In genomic region chr17:45143767-45144198, GRCh38 we compare ENCODE assay signal across 8 cellular contexts. TPM values are rescaled to one million over a fixed set of nuclear protein-coding genes. Genes with fewer than 3 reads are reported as not detected.
DNase-seq lines count a peak whose midpoint lies in the region; ATAC-seq and TF ChIP-seq lines count a peak whose summit lies in the region.
"Had no signal": no experiment of that assay in that cellular context is flagged by ENCODE, and none has a peak within 500 bp of the region (broad histone marks: within the 10 kb centered on the region; RNA-seq: fewer than 3 reads in every experiment).

No MANE protein-coding gene starts in this region.

- WGBS in body of pancreas, 2 donors = 38 to 40% methylated on average over 19 to 21 of the region's 21 CpGs

- no peaks in the 10 kb centered on the region for H3K36me3 Mint-ChIP-seq in IgD-negative memory B cell

- H3K4me1 Mint-ChIP-seq in IgD-negative memory B cell = peaks cover 8 to 26% (median 21%) of the 10 kb centered on the region in 3 donors

- H3K9me3 ChIP-seq in body of pancreas = no peaks in the 10 kb centered on the region
- no peaks in the 10 kb centered on the region for H3K9me3 ChIP-seq in iPS-15b (ENCODE audit: control insufficient read depth, insufficient read depth, low read length)
- H3K9me3 ChIP-seq in gastrocnemius medialis = no peaks in the 10 kb centered on the region

- H3K9ac ChIP-seq in iPS-15b (ENCODE audit: low read depth, low read length) = no peak overlapping the region

- H3K9me3 Mint-ChIP-seq in IgD-negative memory B cell = no peaks in the 10 kb centered on the region

- TF ChIP-seq POLR2A in body of pancreas (IDR thresholded peaks at IDR 0.05) (peak in 1 of 3 donors; percentile 25), gastrocnemius medialis (IDR thresholded peaks at IDR 0.05) (no peak)

- H3K27me3 ChIP-seq in body of pancreas (no peaks in the 10 kb centered on the region), iPS-15b (ENCODE audit: control insufficient read depth, insufficient read depth, low read length) (no peaks in the 10 kb centered on the region), gastrocnemius medialis (no peaks in the 10 kb centered on the region)

- H3K4me3 Mint-ChIP-seq in IgD-negative memory B cell = peak overlapping the region; percentile 78 to 92 (median 84)

- H3K27ac ChIP-seq in body of pancreas (peak overlapping the region; percentile 20 to 86 (median 66)), gastrocnemius medialis (peak overlapping the region; percentile 84 to 90 (median 89))
- H3K27ac ChIP-seq: VCaP had no signal

- DNase-seq in body of pancreas = peak; percentile 63 to 77 (median 70)
- DNase-seq in gastrocnemius medialis = peak; percentile 75 to 87
- DNase-seq in NCI-H2196 (lab: John Stamatoyannopoulos, UW; ENCODE audit: unreplicated experiment) = no peak
- no peak for DNase-seq in OCI-M2 (lab: John Stamatoyannopoulos, UW; ENCODE audit: unreplicated experiment)

- peaks cover 39% of the 10 kb centered on the region for H3K4me1 ChIP-seq in body of pancreas
- H3K4me1 ChIP-seq in iPS-15b (ENCODE audit: control insufficient read depth, insufficient read depth, low read length) = peaks cover 5% of the 10 kb centered on the region
- peaks cover 16 to 24% of the 10 kb centered on the region in 2 donors for H3K4me1 ChIP-seq in gastrocnemius medialis

- ATAC-seq in body of pancreas = no peak
- peak; percentile 8 to 12 for ATAC-seq in gastrocnemius medialis
- no peak for ATAC-seq in HG03039 (IDR thresholded peaks at IDR 0.05; ENCODE audit: unreplicated experiment)

- no peak overlapping the region for H3K4me3 ChIP-seq in body of pancreas
- peak overlapping the region; percentile 58 for H3K4me3 ChIP-seq in iPS-15b (ENCODE audit: low read depth, low read length)
- H3K4me3 ChIP-seq in gastrocnemius medialis = peak overlapping the region; percentile 61 to 78 (median 64)

- H3K27ac Mint-ChIP-seq in IgD-negative memory B cell = peak overlapping the region; percentile 63 to 80 (median 71)

- in situ Hi-C loops in gastrocnemius medialis (cut with MboI; ENCODE audit: low sequenced_read_pairs in 4 of 4) = loop anchor here in 2 of 4 donors (5.0 to 25.0 kb wide), 2 partner anchors 54 to 231 kb away; partner anchors contain the start of gene GFAP (in 1 of the 2)

- H3K36me3 ChIP-seq in body of pancreas (replicated peaks in 1 of 2; ENCODE audit: insufficient read depth in 1 of 2, low read depth in 2 of 2) = no peaks in the 10 kb centered on the region
- H3K36me3 ChIP-seq in iPS-15b (ENCODE audit: control insufficient read depth, insufficient read depth, low read length) = no peaks in the 10 kb centered on the region
- H3K36me3 ChIP-seq in gastrocnemius medialis = no peaks in the 10 kb centered on the region

- no peaks in the 10 kb centered on the region for H3K27me3 Mint-ChIP-seq in IgD-negative memory B cell

- TF ChIP-seq CTCF in body of pancreas (IDR thresholded peaks at IDR 0.05) (no peak), gastrocnemius medialis (IDR thresholded peaks at IDR 0.05 in 4 of 5, conservative IDR thresholded peaks at IDR 0.05 in 1 of 5) (no peak)

- intact Hi-C loops in body of pancreas (cut with DNase I) = no loop called here
- intact Hi-C loops in gastrocnemius medialis (cut with DNase I; ENCODE audit: low total_unique reads) = no loop called here

RNA-seq across cellular contexts. Expression of gene HEXIM1, which starts 4.5 kb away (rescaled TPM):
- polyA plus RNA-seq in IgD-negative memory B cell = 3.6 TPM
- total RNA-seq in body of pancreas (10 to 100 TPM; 13.8 to 15.3 TPM), gastrocnemius medialis (10 to 100 TPM; 26.3 to 79.6 (median 36.9) TPM)

RNA-seq across cellular contexts. Expression of gene ACBD4, which starts 8.3 kb away (rescaled TPM):
- 17.6 TPM for polyA plus RNA-seq in IgD-negative memory B cell
- 10 to 100 TPM; 20.8 to 21.1 TPM for total RNA-seq in body of pancreas
- 1 to 10 TPM; 2.2 to 3.2 (median 2.5) TPM for total RNA-seq in gastrocnemius medialis

RNA-seq across cellular contexts. Expression of gene PLCD3, which starts 11.5 kb away (rescaled TPM):
- polyA plus RNA-seq in IgD-negative memory B cell = not detected
- total RNA-seq in body of pancreas (10 to 100 TPM in 1 of 2 donors, 1 to 10 TPM in 1; 5.4 to 23.4 TPM), gastrocnemius medialis (100 to 1,000 TPM in 1 of 4 donors, 10 to 100 TPM in 3; 38.6 to 186 (median 75.1) TPM)

RNA-seq across cellular contexts. Expression of gene HEXIM2, which starts 17.9 kb away (rescaled TPM):
- 6.3 TPM for polyA plus RNA-seq in IgD-negative memory B cell
- 10 to 100 TPM in 1 of 2 donors, 1 to 10 TPM in 1; 5.9 to 10.1 TPM for total RNA-seq in body of pancreas
- 10 to 100 TPM; 31.4 to 70.8 (median 64.9) TPM for total RNA-seq in gastrocnemius medialis

Comparison
In these comparisons a context has a peak if more than half of its experiments do, and no peak if none do; other contexts are left out.
1. ATAC-seq: peak in gastrocnemius medialis (2 of 2); none in body of pancreas (single experiment) and HG03039 (single experiment).
2. DNase-seq: peak in body of pancreas (4 of 4) and gastrocnemius medialis (2 of 2); none in NCI-H2196 (single experiment) and OCI-M2 (single experiment).
3. H3K4me3 ChIP-seq: peak in iPS-15b (single experiment) and gastrocnemius medialis (4 of 4); none in body of pancreas (0 of 2).
4. RNA of gene ACBD4, which starts 8.3 kb away (total RNA-seq): 20.8 to 21.1 TPM in body of pancreas; 2.2 to 3.2 TPM in gastrocnemius medialis; every median in the first group is over 4 times any median in the second.